9 cellular contexts compared by ENCODE assay signal in the genomic region with DNA sequence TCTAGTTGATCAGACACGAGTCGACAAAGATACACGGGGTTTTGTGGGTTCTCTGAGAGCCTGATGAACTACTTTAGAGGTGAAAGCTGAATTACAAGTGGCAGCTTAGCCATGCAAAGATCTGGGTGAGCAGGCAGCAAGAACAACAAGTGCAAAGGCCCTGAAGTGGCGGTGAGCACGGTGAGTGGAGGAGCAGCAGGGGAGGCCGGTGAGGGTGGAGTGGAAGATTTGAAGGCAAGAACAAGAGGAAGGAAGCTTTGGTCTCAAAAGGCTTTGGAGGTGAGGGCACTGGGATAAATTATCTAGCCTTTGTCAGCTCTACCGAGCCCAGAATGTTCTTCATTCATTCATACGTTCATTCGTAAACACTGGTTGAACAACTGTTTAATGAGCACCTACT. TPM values are rescaled to one million over a fixed set of nuclear protein-coding genes. Genes with fewer than 3 reads are reported as not detected.
DNase-seq lines count a peak whose midpoint lies in the region; ATAC-seq and TF ChIP-seq lines count a peak whose summit lies in the region.
"Had no signal": no experiment of that assay in that cellular context is flagged by ENCODE, and none has a peak within 500 bp of the region (broad histone marks: within the 10 kb centered on the region; RNA-seq: fewer than 3 reads in every experiment).

No MANE protein-coding gene starts in this region.

- no peaks in the 10 kb centered on the region for H3K27me3 Mint-ChIP-seq in activated naive CD4-positive, alpha-beta T cell treated with anti-CD3 and anti-CD28 coated beads, Interleukin-2, amount 10 ng/mL, durations not matched to agents 7 days and 5 days
- no peaks in the 10 kb centered on the region for H3K27me3 Mint-ChIP-seq in activated naive CD8-positive, alpha-beta T cell treated with anti-CD3 and anti-CD28 coated beads, Interleukin-2, amount 10 ng/mL, durations not matched to agents 7 days and 5 days

- H3K4me1 ChIP-seq in tibial artery, result peaks cover 0 to 46% (median 32%) of the 10 kb centered on the region in 4 donors

- POLR2A ChIA-PET in activated naive CD8-positive, alpha-beta T cell treated with anti-CD3 and anti-CD28 coated beads, Interleukin-2, amount 10 ng/mL, durations not matched to agents 7 days and 5 days (lab: Charles Lee), result interaction anchor here (1.1 to 2.8 kb wide), 6 partner anchors 14 to 305 kb away, joined by 3 to 29 read pairs (median 4); partner anchors contain the start of genes ZNF628 and ZNF784

- no peaks in the 10 kb centered on the region for H3K36me3 ChIP-seq in kidney epithelial cell (ENCODE audit: control insufficient read depth, insufficient read depth, low read length)
- peaks cover 0 to 38% (median 7%) of the 10 kb centered on the region in 3 donors for H3K36me3 ChIP-seq in tibial artery
- H3K36me3 ChIP-seq: prostate gland had no signal

- TF ChIP-seq CTCF in kidney epithelial cell (IDR thresholded peaks at IDR 0.05; ENCODE audit: insufficient read depth, low read length, poor library complexity, severe bottlenecking) (no peak), tibial artery (IDR thresholded peaks at IDR 0.05) (no peak)

- H3K27me3 ChIP-seq in kidney epithelial cell (ENCODE audit: control insufficient read depth, insufficient read depth, low read length) (no peaks in the 10 kb centered on the region), tibial artery (no peaks in the 10 kb centered on the region)

- H3K9me3 Mint-ChIP-seq in activated naive CD4-positive, alpha-beta T cell treated with anti-CD3 and anti-CD28 coated beads, Interleukin-2, amount 10 ng/mL, durations not matched to agents 7 days and 5 days, result no peaks in the 10 kb centered on the region
- no peaks in the 10 kb centered on the region for H3K9me3 Mint-ChIP-seq in activated naive CD8-positive, alpha-beta T cell treated with anti-CD3 and anti-CD28 coated beads, Interleukin-2, amount 10 ng/mL, durations not matched to agents 7 days and 5 days

- H3K9me3 ChIP-seq in tibial artery, result no peaks in the 10 kb centered on the region
- H3K9me3 ChIP-seq: prostate gland had no signal

- DNase-seq in activated naive CD4-positive, alpha-beta T cell treated with anti-CD3 and anti-CD28 coated beads, Interleukin-2, amount 10 ng/mL, durations not matched to agents 7 days and 5 days, result no peak
- no peak for DNase-seq in activated naive CD4-positive, alpha-beta T cell treated with anti-CD3 and anti-CD28 coated beads, Interleukin-2, amount 50 U/mL, for 16 hours
- no peak for DNase-seq in activated naive CD8-positive, alpha-beta T cell treated with anti-CD3 and anti-CD28 coated beads, Interleukin-2, amount 10 ng/mL, durations not matched to agents 7 days and 5 days
- no peak for DNase-seq in kidney epithelial cell (ENCODE audit: low read depth)
- DNase-seq in tibial artery, result no peak
- no peak for DNase-seq in EL
- DNase-seq in stimulated activated naive CD4-positive, alpha-beta T cell treated with Interleukin-2 at 50 U/mL for 16 hours (lab: John Stamatoyannopoulos, UW), result no peak

- no peak for ATAC-seq in activated naive CD8-positive, alpha-beta T cell treated with anti-CD3 and anti-CD28 coated beads, Interleukin-2, amount 10 ng/mL, durations not matched to agents 7 days and 5 days (ENCODE audit: low read depth)
- no peak for ATAC-seq in GM21390 (IDR thresholded peaks at IDR 0.05; ENCODE audit: unreplicated experiment)

- H3K4me1 Mint-ChIP-seq in activated naive CD4-positive, alpha-beta T cell treated with anti-CD3 and anti-CD28 coated beads, Interleukin-2, amount 10 ng/mL, durations not matched to agents 7 days and 5 days, result peaks cover 50% of the 10 kb centered on the region
- peaks cover 39% of the 10 kb centered on the region for H3K4me1 Mint-ChIP-seq in activated naive CD8-positive, alpha-beta T cell treated with anti-CD3 and anti-CD28 coated beads, Interleukin-2, amount 10 ng/mL, durations not matched to agents 7 days and 5 days

- H3K36me3 Mint-ChIP-seq in activated naive CD4-positive, alpha-beta T cell treated with anti-CD3 and anti-CD28 coated beads, Interleukin-2, amount 10 ng/mL, durations not matched to agents 7 days and 5 days, result peaks cover 39% of the 10 kb centered on the region
- peaks cover 25% of the 10 kb centered on the region for H3K36me3 Mint-ChIP-seq in activated naive CD8-positive, alpha-beta T cell treated with anti-CD3 and anti-CD28 coated beads, Interleukin-2, amount 10 ng/mL, durations not matched to agents 7 days and 5 days

- H3K4me3 ChIP-seq in kidney epithelial cell (ENCODE audit: low read depth, low read length) (peak overlapping the region; percentile 77), tibial artery (peak overlapping the region in 1 of 2 donors; percentile 96)

- CTCF ChIA-PET in activated naive CD4-positive, alpha-beta T cell treated with anti-CD3 and anti-CD28 coated beads, Interleukin-2, amount 10 ng/mL, durations not matched to agents 7 days and 5 days (lab: Charles Lee), result interaction anchor here (0.7 to 2.5 kb wide), 22 partner anchors 11 to 466 kb away, joined by 3 to 21 read pairs (median 5); partner anchors contain the start of genes ISOC2, U2AF2, ZNF579 and ZNF784

- peak overlapping the region; percentile 89 for H3K4me3 Mint-ChIP-seq in activated naive CD4-positive, alpha-beta T cell treated with anti-CD3 and anti-CD28 coated beads, Interleukin-2, amount 10 ng/mL, durations not matched to agents 7 days and 5 days
- peak overlapping the region; percentile 96 for H3K4me3 Mint-ChIP-seq in activated naive CD8-positive, alpha-beta T cell treated with anti-CD3 and anti-CD28 coated beads, Interleukin-2, amount 10 ng/mL, durations not matched to agents 7 days and 5 days

- peak overlapping the region; percentile 95 for H3K27ac ChIP-seq in tibial artery

- H3K27ac Mint-ChIP-seq in activated naive CD4-positive, alpha-beta T cell treated with anti-CD3 and anti-CD28 coated beads, Interleukin-2, amount 10 ng/mL, durations not matched to agents 7 days and 5 days, result peak overlapping the region; percentile 93
- peak overlapping the region; percentile 92 for H3K27ac Mint-ChIP-seq in activated naive CD8-positive, alpha-beta T cell treated with anti-CD3 and anti-CD28 coated beads, Interleukin-2, amount 10 ng/mL, durations not matched to agents 7 days and 5 days

- intact Hi-C loops in tibial artery (cut with DNase I; ENCODE audit: low total_unique reads), result loop anchor here (2.0 kb wide), 1 partner anchor 90 kb away; no protein-coding TSS in a partner anchor

RNA-seq across cellular contexts. Expression of gene ZNF865, which starts 1.4 kb away (rescaled TPM):
- total RNA-seq in activated naive CD8-positive, alpha-beta T cell treated with anti-CD3 and anti-CD28 coated beads, Interleukin-2, amount 10 ng/mL, durations not matched to agents 7 days and 5 days, result 10 to 100 TPM; 18.3 to 18.6 TPM
- total RNA-seq in kidney epithelial cell, result 5.6 and 7.6 TPM in 2 replicates

RNA-seq across cellular contexts. Expression of gene ZNF524, which starts 6.7 kb away (rescaled TPM):
- total RNA-seq in activated naive CD8-positive, alpha-beta T cell treated with anti-CD3 and anti-CD28 coated beads, Interleukin-2, amount 10 ng/mL, durations not matched to agents 7 days and 5 days, result 10 to 100 TPM; 25.2 to 26.6 TPM
- total RNA-seq in kidney epithelial cell, result 32.7 and 35.0 TPM in 2 replicates

RNA-seq across cellular contexts. Expression of gene FIZ1, which starts 7.5 kb away (rescaled TPM):
- 10 to 100 TPM; 16.0 to 18.4 TPM for total RNA-seq in activated naive CD8-positive, alpha-beta T cell treated with anti-CD3 and anti-CD28 coated beads, Interleukin-2, amount 10 ng/mL, durations not matched to agents 7 days and 5 days
- 8.4 and 9.4 TPM in 2 replicates for total RNA-seq in kidney epithelial cell

RNA-seq across cellular contexts. Expression of gene ZNF784, which starts 17.5 kb away (rescaled TPM):
- total RNA-seq in activated naive CD8-positive, alpha-beta T cell treated with anti-CD3 and anti-CD28 coated beads, Interleukin-2, amount 10 ng/mL, durations not matched to agents 7 days and 5 days, result 1 to 10 TPM; 6.3 to 7.6 TPM
- total RNA-seq in kidney epithelial cell, result 3.6 and 6.3 TPM in 2 replicates

RNA-seq across cellular contexts. Expression of gene ZNF579, which starts 26.2 kb away (rescaled TPM):
- 10 to 100 TPM; 10.1 to 10.4 TPM for total RNA-seq in activated naive CD8-positive, alpha-beta T cell treated with anti-CD3 and anti-CD28 coated beads, Interleukin-2, amount 10 ng/mL, durations not matched to agents 7 days and 5 days
- 14.4 and 22.0 TPM in 2 replicates for total RNA-seq in kidney epithelial cell
